In the genomic region with DNA sequence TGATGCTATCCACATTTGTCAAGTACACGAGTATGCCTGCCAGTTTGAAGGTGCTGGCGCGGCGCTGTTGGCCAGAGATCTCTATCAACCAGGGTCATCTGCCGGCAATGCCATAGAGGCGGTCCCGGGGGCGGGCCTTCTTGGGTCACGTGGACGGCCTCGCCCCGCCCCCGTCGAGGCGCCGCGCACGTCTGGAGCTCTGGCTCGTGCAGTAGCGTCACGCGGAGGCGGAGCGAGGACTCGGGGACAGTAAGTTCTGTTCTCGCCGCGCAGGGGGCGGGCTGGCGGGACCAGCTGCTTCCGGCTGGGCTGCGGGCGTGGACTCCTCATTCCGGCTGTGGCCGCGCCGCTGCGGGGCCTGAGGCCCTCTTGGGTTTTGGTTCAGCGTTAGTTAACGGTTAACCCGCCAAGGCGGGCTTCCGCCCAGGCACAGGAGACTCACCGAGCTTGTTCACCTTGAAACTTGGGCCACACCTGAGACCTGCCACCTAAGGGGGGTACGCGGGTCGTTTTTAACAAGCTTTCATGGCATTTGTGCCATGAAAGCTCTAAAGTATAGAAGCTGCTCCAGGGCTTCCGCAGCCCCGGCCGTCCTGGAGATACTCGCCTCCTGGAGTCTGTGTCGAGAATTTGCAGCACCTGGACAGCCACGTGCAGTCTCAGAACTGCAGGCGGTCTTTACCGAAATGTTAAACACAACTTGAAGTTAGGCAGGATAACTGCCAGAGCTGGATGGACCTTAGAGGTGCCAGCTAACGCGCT, we compare ENCODE assay signal across 8 cellular contexts. TPM values are rescaled to one million over a fixed set of nuclear protein-coding genes. Genes with fewer than 3 reads are reported as not detected.
DNase-seq lines count a peak whose midpoint lies in the region; ATAC-seq and TF ChIP-seq lines count a peak whose summit lies in the region.

A gene (plus strand): TSS at position 209 of the 762 bp plus-strand sequence. CDS start 5,495 bp downstream, outside the sequence.

- TF ChIP-seq CTCF in A673 (conservative IDR thresholded peaks at IDR 0.05; ENCODE audit: low read depth, low read length) (no peak), VCaP (conservative IDR thresholded peaks at IDR 0.05) (peak; percentile 50), breast epithelium (IDR thresholded peaks at IDR 0.05) (peak; percentile 28 to 45 (median 32))

- no TSS peak for BruUV-seq in A673 (replicated peaks; lab: Mats Ljungman, UMichigan)

- CTCF ChIA-PET in A673 (lab: Charles Lee) = interaction anchor here (0.6 to 1.0 kb wide), 3 partner anchors 18 to 79 kb away, joined by 3 to 4 read pairs (median 3); no protein-coding TSS in a partner anchor

- H3K9me3 ChIP-seq in A673 (ENCODE audit: low read depth, low read length, poor library complexity, severe bottlenecking) (no peaks in the 10 kb centered on the region), breast epithelium (no peaks in the 10 kb centered on the region), iPS-20b (ENCODE audit: insufficient read depth, low read depth, low read length) (no peaks in the 10 kb centered on the region), skeletal muscle tissue (ENCODE audit: control insufficient read depth in 3 of 3, low read length in 3 of 3) (no peaks in the 10 kb centered on the region)

- intact Hi-C loops in A673 (cut with micrococcal nuclease; ENCODE audit: unreplicated experiment) = loop anchor here (5.0 to 10.0 kb wide), 3 partner anchors 86 to 958 kb away; a partner anchor contains a TSS
- intact Hi-C loops in breast epithelium (cut with DNase I; ENCODE audit: low total_unique reads) = no loop called here

- no peaks in the 10 kb centered on the region for H3K27me3 ChIP-seq in A673 (replicated peaks; ENCODE audit: insufficient read depth, low read depth, low read length, poor library complexity)
- no peaks in the 10 kb centered on the region for H3K27me3 ChIP-seq in breast epithelium
- H3K27me3 ChIP-seq in iPS-20b (ENCODE audit: insufficient read depth, low read length) = no peaks in the 10 kb centered on the region
- H3K27me3 ChIP-seq in skeletal muscle tissue (ENCODE audit: control insufficient read depth in 3 of 3, insufficient read depth in 3 of 3, low read length in 3 of 3) = no peaks in the 10 kb centered on the region

- POLR2A ChIA-PET in A673 (lab: Charles Lee; ENCODE audit: low non-redundant PET) = interaction anchor here (0.6 kb wide), 1 partner anchor 276 kb away, joined by 3 read pairs; no protein-coding TSS in a partner anchor

- TF ChIP-seq POLR2A in breast epithelium (IDR thresholded peaks at IDR 0.05) = peak; percentile 92

- peak; percentile 98 for DNase-seq in A673 (ENCODE audit: low spot score)
- peak; percentile 79 for DNase-seq in NCI-H2107 treated with DMSO at 0.1 percent for 48 hours (lab: John Stamatoyannopoulos, UW; ENCODE audit: unreplicated experiment)
- DNase-seq in breast epithelium (ENCODE audit: low spot score in 2 of 2) = peak; percentile 97

- H3K4me3 ChIP-seq in A673 (ENCODE audit: low read depth, low read length, poor library complexity, severe bottlenecking) (peak within 1 kb of the TSS; percentile 50), breast epithelium (peak within 1 kb of the TSS; percentile 44 to 70 (median 65)), iPS-20b (ENCODE audit: low read length) (peak within 1 kb of the TSS; percentile 78), skeletal muscle tissue (ENCODE audit: low read length in 3 of 3) (peak within 1 kb of the TSS; percentile 67 to 85 (median 76))

- H3K4me1 ChIP-seq in A673 (ENCODE audit: insufficient read depth, low read length, poor library complexity, severe bottlenecking) (no peaks in the 10 kb centered on the region), breast epithelium (no peaks in the 10 kb centered on the region), iPS-20b (ENCODE audit: insufficient read depth, low read length) (no peaks in the 10 kb centered on the region), skeletal muscle tissue (ENCODE audit: control insufficient read depth in 3 of 3, insufficient read depth in 3 of 3, low read length in 3 of 3) (peaks cover under 1 to 13% (median 4%) of the 10 kb centered on the region in 3 donors)

- ATAC-seq in GM18858 (IDR thresholded peaks at IDR 0.05; ENCODE audit: unreplicated experiment) = peak; percentile 91
- peak; percentile 94 for ATAC-seq in HG03066 (IDR thresholded peaks at IDR 0.05; ENCODE audit: low read depth, unreplicated experiment)

- no peaks in the 10 kb centered on the region for H3K36me3 ChIP-seq in A673 (ENCODE audit: insufficient read depth, low read length, poor library complexity, severe bottlenecking)
- no peaks in the 10 kb centered on the region for H3K36me3 ChIP-seq in breast epithelium
- no peaks in the 10 kb centered on the region for H3K36me3 ChIP-seq in iPS-20b (ENCODE audit: insufficient read depth, low read depth, low read length)
- H3K36me3 ChIP-seq in skeletal muscle tissue (ENCODE audit: control insufficient read depth in 3 of 3, insufficient read depth in 3 of 3, low read length in 3 of 3) = no peaks in the 10 kb centered on the region

- H3K9ac ChIP-seq in iPS-20b (ENCODE audit: low read depth, low read length) (peak within 1 kb of the TSS; percentile 81), skeletal muscle tissue (ENCODE audit: low read depth in 1 of 3, low read length in 3 of 3) (peak within 1 kb of the TSS; percentile 79 to 89 (median 87))

- H3K27ac ChIP-seq in A673 (ENCODE audit: low read depth, low read length, poor library complexity, severe bottlenecking) = peak within 1 kb of the TSS; percentile 74
- H3K27ac ChIP-seq in VCaP = peak within 1 kb of the TSS; percentile 83
- H3K27ac ChIP-seq in breast epithelium = peak within 1 kb of the TSS; percentile 91 to 94
- H3K27ac ChIP-seq in iPS-20b (ENCODE audit: low read length) = peak within 1 kb of the TSS; percentile 53
- peak within 1 kb of the TSS; percentile 93 for H3K27ac ChIP-seq in skeletal muscle tissue (ENCODE audit: low read depth, low read length)

RNA-seq across cellular contexts. Expression of the gene that starts here (rescaled TPM):
- total RNA-seq in A673 (2021) (2.4 and 3.5 TPM in 2 replicates), breast epithelium (1 to 10 TPM; 1.6 to 4.3 (median 3.4) TPM), skeletal muscle tissue (3.1 TPM)

Comparison
In these comparisons a context has a peak if more than half of its experiments do, and no peak if none do; other contexts are left out.
1. Peak in every context shown above with its lines: DNase-seq, ATAC-seq, H3K4me3 ChIP-seq and H3K27ac ChIP-seq.